8 cellular contexts compared by ENCODE assay signal in genomic region chr1:87449348-87449963, GRCh38.
DNase-seq lines count a peak whose midpoint lies in the region; ATAC-seq and TF ChIP-seq lines count a peak whose summit lies in the region.

No MANE protein-coding gene starts in this region.

- peaks cover under 1% of the 10 kb centered on the region for H3K36me3 Mint-ChIP-seq in nephron (ENCODE audit: low read depth)

- peaks cover 17% of the 10 kb centered on the region for H3K4me1 ChIP-seq in Karpas-422 (ENCODE audit: low read length)

- ATAC-seq in GM18499 (IDR thresholded peaks at IDR 0.05; ENCODE audit: insufficient read depth, unreplicated experiment) (peak; percentile 85), GM21526 (IDR thresholded peaks at IDR 0.05; ENCODE audit: low FRiP score, unreplicated experiment) (peak; percentile 91)

- no peaks in the 10 kb centered on the region for H3K27me3 ChIP-seq in Karpas-422 (ENCODE audit: low read length)

- H4K20me1 ChIP-seq in Karpas-422 (ENCODE audit: insufficient read depth, low read depth, low read length): no peaks in the 10 kb centered on the region

- peak; percentile 43 for DNase-seq in Karpas-422
- peak; percentile 11 for DNase-seq in activated T-helper 9 cell treated with anti-CD3 and anti-CD28 coated beads, Interleukin-2, amount 50 U/mL, for 16 hours (ENCODE audit: low read depth)
- DNase-seq in midbrain (lab: John Stamatoyannopoulos, UW): no peak
- DNase-seq in Kasumi-1 (lab: John Stamatoyannopoulos, UW): no peak
- DNase-seq in NCI-H187 (lab: John Stamatoyannopoulos, UW): no peak

- H3K27ac ChIP-seq in Karpas-422 (ENCODE audit: low read length): peak overlapping the region; percentile 40; the same call in 1 of the 2 replicates

- no peak overlapping the region for H3K4me3 Mint-ChIP-seq in nephron

- peak overlapping the region in 2 of 3 experiments; percentile 49 to 56 for H3K27ac Mint-ChIP-seq in nephron

- no peaks in the 10 kb centered on the region for H3K36me3 ChIP-seq in Karpas-422 (ENCODE audit: insufficient read depth, low read length)

- no peak for TF ChIP-seq CTCF in nephron (IDR thresholded peaks at IDR 0.05; ENCODE audit: unreplicated experiment in 3 of 3)

- H3K4me2 ChIP-seq in Karpas-422 (ENCODE audit: low read depth, low read length, poor library complexity, severe bottlenecking): peak overlapping the region; percentile 33

- H3K9me3 Mint-ChIP-seq in nephron: peaks cover 8% of the 10 kb centered on the region

- no peaks in the 10 kb centered on the region for H3K79me2 ChIP-seq in Karpas-422 (ENCODE audit: low read length)

- H3K4me1 Mint-ChIP-seq in nephron: peaks cover 9% of the 10 kb centered on the region

- no peaks in the 10 kb centered on the region for H3K9me2 ChIP-seq in Karpas-422 (replicated peaks; ENCODE audit: insufficient read depth, low read length)

- no peaks in the 10 kb centered on the region for H3K9me3 ChIP-seq in Karpas-422 (ENCODE audit: low read length)

- H3K9ac ChIP-seq in Karpas-422 (ENCODE audit: low read length): 0 out of 2 replicates have a peak overlapping the region, but pooled peaks have one; percentile 13

- H2AFZ ChIP-seq in Karpas-422 (ENCODE audit: low read length): peak overlapping the region; percentile 55

- peak overlapping the region; percentile 19; the same call in 1 of the 2 replicates for H3K4me3 ChIP-seq in Karpas-422 (ENCODE audit: low read length)

- no peaks in the 10 kb centered on the region for H3K27me3 Mint-ChIP-seq in nephron (ENCODE audit: low read depth)

Comparison
In these comparisons a context has a peak if more than half of its experiments do, and no peak if none do; other contexts are left out.
1. DNase-seq: peak in Karpas-422 (single experiment) and activated T-helper 9 cell treated with anti-CD3 and anti-CD28 coated beads, Interleukin-2, amount 50 U/mL, for 16 hours (single experiment); none in midbrain (single experiment), Kasumi-1 (0 of 2) and NCI-H187 (0 of 2).